ENCODE assay signal across 14 cellular contexts in the genomic region with DNA sequence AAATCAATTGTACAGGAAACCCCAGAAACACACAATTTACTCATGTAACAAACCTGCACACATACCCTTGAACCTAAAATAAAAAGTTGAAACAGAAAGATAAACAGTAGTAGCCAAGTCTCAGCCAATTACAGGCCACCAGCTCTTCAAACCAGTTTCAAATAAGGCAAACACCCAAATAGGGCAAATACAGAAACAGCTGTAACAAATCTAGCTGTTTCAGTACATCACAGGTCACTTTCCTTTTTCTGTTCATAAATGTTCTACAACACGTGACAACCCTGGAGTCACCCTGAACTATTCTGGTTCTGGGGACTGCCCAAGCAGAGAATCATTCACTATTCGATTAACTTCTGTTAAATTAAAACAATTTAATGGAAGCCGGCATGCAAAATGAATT.
DNase-seq lines count a peak whose midpoint lies in the region; ATAC-seq and TF ChIP-seq lines count a peak whose summit lies in the region.
"Had no signal": no experiment of that assay in that cellular context is flagged by ENCODE, and none has a peak within 500 bp of the region (broad histone marks: within the 10 kb centered on the region; RNA-seq: fewer than 3 reads in every experiment).

No MANE protein-coding gene starts in this region.

- ATAC-seq in GM18505 (IDR thresholded peaks at IDR 0.05; ENCODE audit: unreplicated experiment) (peak; percentile 82), GM19455 (IDR thresholded peaks at IDR 0.05; ENCODE audit: unreplicated experiment) (peak; percentile 83), HG02763 (IDR thresholded peaks at IDR 0.05; ENCODE audit: unreplicated experiment) (peak; percentile 90), HG03342 (IDR thresholded peaks at IDR 0.05; ENCODE audit: unreplicated experiment) (peak; percentile 86), left colon (no peak)
- ATAC-seq: A549, K562 had no signal

- intact Hi-C loops in left colon (cut with DNase I, micrococcal nuclease): no loop called here

- no peak for DNase-seq in activated gamma-delta T cell (lab: John Stamatoyannopoulos, UW)
- DNase-seq in HuH-7.5 (ENCODE audit: low spot score): no peak
- no peak for DNase-seq in left colon
- no peak for DNase-seq in SW 1271 (lab: John Stamatoyannopoulos, UW)
- DNase-seq: NCI-H1694 treated with DMSO at 0.1 percent for 48 hours, NCI-H774, Right ventricle myocardium superior, spleen had no signal

- no peak for TF ChIP-seq POLR2A in GM18505 (IDR thresholded peaks at IDR 0.05; ENCODE audit: borderline replicate concordance, extremely low read depth, insufficient read depth, insufficient read length)
